28 cellular contexts compared by ENCODE assay signal in genomic region chr9:109191746-109192145, GRCh38.
"Had no signal": no experiment of that assay in that cellular context is flagged by ENCODE, and none has a peak within 500 bp of the region (broad histone marks: within the 10 kb centered on the region; RNA-seq: fewer than 3 reads in every experiment).

No MANE protein-coding gene starts in this region.

- H3K36me3 ChIP-seq: stomach, suprapubic skin, thoracic aorta, thyroid gland, tibial artery, transverse colon, upper lobe of left lung, upper lobe of right lung, uterus, vagina had no signal

- DNase-seq: stimulated activated CD4-positive, alpha-beta T cell treated with anti-CD3 and anti-CD28 coated beads, Interleukin-2, amount 100 ng/mL, for 48 hours; stimulated activated CD4-positive, alpha-beta T cell treated with anti-CD3 and anti-CD28 coated beads, Interleukin-4, amount 100 ng/mL, for 1 hour; stimulated activated CD4-positive, alpha-beta T cell treated with anti-CD3 and anti-CD28 coated beads, Interleukin-4, amount 100 ng/mL, for 24 hours; stimulated activated CD4-positive, alpha-beta T cell treated with anti-CD3 and anti-CD28 coated beads, Interleukin-4, amount 100 ng/mL, for 4 hours; stimulated activated CD8-positive, alpha-beta memory T cell treated with anti-CD3 and anti-CD28 coated beads, Interleukin-4, amount 100 ng/mL, for 48 hours; stimulated activated naive B cell treated with anti-CD40 and anti-IgM and Interleukin-4, amounts not matched to agents 10 μg/mL and 1 μg/mL and 100 μg/mL, for 72 hours; stimulated activated naive CD4-positive, alpha-beta T cell; stimulated activated naive CD4-positive, alpha-beta T cell treated with Interleukin-2 at 50 U/mL for 16 hours; stimulated activated naive CD8-positive, alpha-beta T cell treated with anti-CD3 and anti-CD28 coated beads, Interleukin-15, amount 100 ng/mL, for 72 hours; stimulated activated naive CD8-positive, alpha-beta T cell treated with anti-CD3 and anti-CD28 coated beads, Interleukin-15, Interleukin-2, amounts not matched to agents 100 U/mL and 50 U/mL, for 24 hours; stomach; substantia nigra; testis; thyroid gland; tibial artery; transverse colon; trophoblast cell; upper lobe of left lung; upper lobe of right lung; uterus had no signal

- H3K4me1 Mint-ChIP-seq: stimulated activated effector memory CD8-positive, alpha-beta T cell treated with anti-CD3 and anti-CD28 coated beads, Interleukin-12 subunit alpha, Interleukin-12 subunit beta, amount 100 ng/mL, for 72 hours; stimulated activated memory B cell treated with anti-CD40 and anti-IgM and Interleukin-4, amounts not matched to agents 10 μg/mL and 1 μg/mL and 100 μg/mL, for 72 hours; stimulated activated naive B cell treated with anti-CD40 and anti-IgM and Interleukin-4, amounts not matched to agents 10 μg/mL and 1 μg/mL and 100 μg/mL, for 72 hours had no signal

- H3K27ac ChIP-seq: stomach, suprapubic skin, testis, thoracic aorta, thyroid gland, tibial artery, tibial nerve, transverse colon, upper lobe of left lung, upper lobe of right lung, uterus, vagina had no signal

- H3K9me3 Mint-ChIP-seq: stimulated activated effector memory CD8-positive, alpha-beta T cell treated with anti-CD3 and anti-CD28 coated beads, Interleukin-12 subunit alpha, Interleukin-12 subunit beta, amount 100 ng/mL, for 72 hours; stimulated activated memory B cell treated with anti-CD40 and anti-IgM and Interleukin-4, amounts not matched to agents 10 μg/mL and 1 μg/mL and 100 μg/mL, for 72 hours; stimulated activated naive B cell treated with anti-CD40 and anti-IgM and Interleukin-4, amounts not matched to agents 10 μg/mL and 1 μg/mL and 100 μg/mL, for 72 hours; stimulated activated naive CD8-positive, alpha-beta T cell treated with anti-CD3 and anti-CD28 coated beads, Interleukin-15, amount 100 ng/mL, for 72 hours; stimulated activated naive CD8-positive, alpha-beta T cell treated with anti-CD3 and anti-CD28 coated beads, Interleukin-15, Interleukin-2, amounts not matched to agents 100 ng/mL and 50 ng/mL, for 24 hours; type B pancreatic cell had no signal

- H3K4me1 ChIP-seq: stomach, suprapubic skin, testis, tibial artery, tibial nerve, transverse colon, upper lobe of left lung, upper lobe of right lung, uterus, vagina had no signal

- H3K36me3 Mint-ChIP-seq: stimulated activated effector memory CD8-positive, alpha-beta T cell treated with anti-CD3 and anti-CD28 coated beads, Interleukin-12 subunit alpha, Interleukin-12 subunit beta, amount 100 ng/mL, for 72 hours; stimulated activated memory B cell treated with anti-CD40 and anti-IgM and Interleukin-4, amounts not matched to agents 10 μg/mL and 1 μg/mL and 100 μg/mL, for 72 hours; stimulated activated naive B cell treated with anti-CD40 and anti-IgM and Interleukin-4, amounts not matched to agents 10 μg/mL and 1 μg/mL and 100 μg/mL, for 72 hours; type B pancreatic cell had no signal

- H3K27ac Mint-ChIP-seq: stimulated activated effector memory CD8-positive, alpha-beta T cell treated with anti-CD3 and anti-CD28 coated beads, Interleukin-12 subunit alpha, Interleukin-12 subunit beta, amount 100 ng/mL, for 72 hours; stimulated activated memory B cell treated with anti-CD40 and anti-IgM and Interleukin-4, amounts not matched to agents 10 μg/mL and 1 μg/mL and 100 μg/mL, for 72 hours; stimulated activated naive B cell treated with anti-CD40 and anti-IgM and Interleukin-4, amounts not matched to agents 10 μg/mL and 1 μg/mL and 100 μg/mL, for 72 hours; stimulated activated naive CD8-positive, alpha-beta T cell treated with anti-CD3 and anti-CD28 coated beads, Interleukin-15, Interleukin-2, amounts not matched to agents 100 ng/mL and 50 ng/mL, for 24 hours; type B pancreatic cell had no signal

- H3K4me3 Mint-ChIP-seq: stimulated activated effector memory CD8-positive, alpha-beta T cell treated with anti-CD3 and anti-CD28 coated beads, Interleukin-12 subunit alpha, Interleukin-12 subunit beta, amount 100 ng/mL, for 72 hours; stimulated activated memory B cell treated with anti-CD40 and anti-IgM and Interleukin-4, amounts not matched to agents 10 μg/mL and 1 μg/mL and 100 μg/mL, for 72 hours; stimulated activated naive B cell treated with anti-CD40 and anti-IgM and Interleukin-4, amounts not matched to agents 10 μg/mL and 1 μg/mL and 100 μg/mL, for 72 hours; stimulated activated naive CD8-positive, alpha-beta T cell treated with anti-CD3 and anti-CD28 coated beads, Interleukin-15, amount 100 ng/mL, for 72 hours; stimulated activated naive CD8-positive, alpha-beta T cell treated with anti-CD3 and anti-CD28 coated beads, Interleukin-15, Interleukin-2, amounts not matched to agents 100 ng/mL and 50 ng/mL, for 24 hours; type B pancreatic cell had no signal

- H3K4me3 ChIP-seq: stomach, suprapubic skin, testis, thoracic aorta, thyroid gland, tibial artery, tibial nerve, transverse colon, upper lobe of left lung, upper lobe of right lung, uterus, vagina had no signal

- H3K27me3 Mint-ChIP-seq: stimulated activated memory B cell treated with anti-CD40 and anti-IgM and Interleukin-4, amounts not matched to agents 10 μg/mL and 1 μg/mL and 100 μg/mL, for 72 hours; stimulated activated naive CD8-positive, alpha-beta T cell treated with anti-CD3 and anti-CD28 coated beads, Interleukin-15, Interleukin-2, amounts not matched to agents 100 ng/mL and 50 ng/mL, for 24 hours had no signal

- H3K9me3 ChIP-seq: stomach, suprapubic skin, testis, thoracic aorta, thyroid gland, tibial artery, tibial nerve, transverse colon, upper lobe of left lung, upper lobe of right lung, uterus, vagina had no signal

- ATAC-seq: stimulated activated effector memory CD8-positive, alpha-beta T cell treated with anti-CD3 and anti-CD28 coated beads, Interleukin-12 subunit alpha, Interleukin-12 subunit beta, amount 100 ng/mL, for 72 hours; stimulated activated memory B cell treated with anti-CD40 and anti-IgM and Interleukin-4, amounts not matched to agents 10 μg/mL and 1 μg/mL and 100 μg/mL, for 72 hours; stimulated activated naive B cell treated with anti-CD40 and anti-IgM and Interleukin-4, amounts not matched to agents 10 μg/mL and 1 μg/mL and 100 μg/mL, for 72 hours; stimulated activated naive CD8-positive, alpha-beta T cell treated with anti-CD3 and anti-CD28 coated beads, Interleukin-15, amount 100 ng/mL, for 72 hours; stimulated activated naive CD8-positive, alpha-beta T cell treated with anti-CD3 and anti-CD28 coated beads, Interleukin-15, Interleukin-2, amounts not matched to agents 100 U/mL and 50 U/mL, for 24 hours; upper lobe of right lung had no signal

- H3K27me3 ChIP-seq: stomach, suprapubic skin, testis, thyroid gland, tibial nerve, transverse colon, upper lobe of left lung, upper lobe of right lung, uterus, vagina had no signal
